In the genomic region with DNA sequence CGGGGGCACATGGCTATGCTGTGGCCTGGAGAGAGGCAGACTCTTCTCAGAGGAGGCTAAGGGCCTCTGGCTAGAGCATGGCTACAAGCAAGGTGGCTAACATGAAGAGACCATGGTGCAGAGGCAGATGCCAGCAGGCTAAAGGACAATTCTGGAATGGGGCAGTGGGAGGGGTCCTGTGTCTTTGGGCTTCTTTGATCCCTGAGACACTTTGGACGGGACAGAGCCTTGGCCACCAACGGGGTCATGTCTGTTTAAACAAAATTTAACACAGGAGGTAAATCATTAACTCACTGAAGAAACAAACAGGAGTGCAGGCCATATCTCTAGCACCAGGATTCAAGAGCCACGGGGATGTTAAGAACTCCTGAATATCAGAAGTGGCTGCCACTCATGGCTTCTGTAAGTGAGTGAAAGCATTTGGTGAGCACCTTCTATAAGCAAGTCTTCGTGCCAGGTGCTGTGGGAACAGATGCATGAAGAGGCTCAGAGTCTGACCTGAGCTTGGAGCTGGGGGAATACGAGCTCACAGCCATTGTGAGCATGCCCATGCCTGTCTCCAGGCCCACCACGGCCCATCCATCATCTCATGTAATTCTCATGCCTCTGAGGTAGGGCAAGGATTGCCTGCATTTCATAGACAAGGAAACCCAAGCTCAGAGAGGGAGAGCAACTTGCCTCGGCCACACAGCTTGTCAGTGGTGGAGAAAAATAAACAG, we compare ENCODE assay signal across 1 cellular context.
TF ChIP-seq lines count a peak whose summit lies in the region.

No MANE protein-coding gene starts in this region.

TF ChIP-seq in HepG2, 621 proteins besides CTCF, POLR2A, EP300 and RAD21 (continued from another document and continues in another):
- TF ChIP-seq, protein P1, sequence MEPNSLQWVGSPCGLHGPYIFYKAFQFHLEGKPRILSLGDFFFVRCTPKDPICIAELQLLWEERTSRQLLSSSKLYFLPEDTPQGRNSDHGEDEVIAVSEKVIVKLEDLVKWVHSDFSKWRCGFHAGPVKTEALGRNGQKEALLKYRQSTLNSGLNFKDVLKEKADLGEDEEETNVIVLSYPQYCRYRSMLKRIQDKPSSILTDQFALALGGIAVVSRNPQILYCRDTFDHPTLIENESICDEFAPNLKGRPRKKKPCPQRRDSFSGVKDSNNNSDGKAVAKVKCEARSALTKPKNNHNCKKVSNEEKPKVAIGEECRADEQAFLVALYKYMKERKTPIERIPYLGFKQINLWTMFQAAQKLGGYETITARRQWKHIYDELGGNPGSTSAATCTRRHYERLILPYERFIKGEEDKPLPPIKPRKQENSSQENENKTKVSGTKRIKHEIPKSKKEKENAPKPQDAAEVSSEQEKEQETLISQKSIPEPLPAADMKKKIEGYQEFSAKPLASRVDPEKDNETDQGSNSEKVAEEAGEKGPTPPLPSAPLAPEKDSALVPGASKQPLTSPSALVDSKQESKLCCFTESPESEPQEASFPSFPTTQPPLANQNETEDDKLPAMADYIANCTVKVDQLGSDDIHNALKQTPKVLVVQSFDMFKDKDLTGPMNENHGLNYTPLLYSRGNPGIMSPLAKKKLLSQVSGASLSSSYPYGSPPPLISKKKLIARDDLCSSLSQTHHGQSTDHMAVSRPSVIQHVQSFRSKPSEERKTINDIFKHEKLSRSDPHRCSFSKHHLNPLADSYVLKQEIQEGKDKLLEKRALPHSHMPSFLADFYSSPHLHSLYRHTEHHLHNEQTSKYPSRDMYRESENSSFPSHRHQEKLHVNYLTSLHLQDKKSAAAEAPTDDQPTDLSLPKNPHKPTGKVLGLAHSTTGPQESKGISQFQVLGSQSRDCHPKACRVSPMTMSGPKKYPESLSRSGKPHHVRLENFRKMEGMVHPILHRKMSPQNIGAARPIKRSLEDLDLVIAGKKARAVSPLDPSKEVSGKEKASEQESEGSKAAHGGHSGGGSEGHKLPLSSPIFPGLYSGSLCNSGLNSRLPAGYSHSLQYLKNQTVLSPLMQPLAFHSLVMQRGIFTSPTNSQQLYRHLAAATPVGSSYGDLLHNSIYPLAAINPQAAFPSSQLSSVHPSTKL (CRISPR knock-in tag; IDR thresholded peaks at IDR 0.05): peak; percentile 94
- no peak for TF ChIP-seq CBX1 (IDR thresholded peaks at IDR 0.05; ENCODE audit: low read depth)
- no peak for TF ChIP-seq ZNF17 (CRISPR knock-in tag; IDR thresholded peaks at IDR 0.05)
- TF ChIP-seq ISL2 (CRISPR knock-in tag; IDR thresholded peaks at IDR 0.05): peak; percentile 92
- TF ChIP-seq RCOR2 (CRISPR knock-in tag; IDR thresholded peaks at IDR 0.05): peak; percentile 52; the same call in 1 of the 2 replicates
- 0 out of 2 replicates have a peak, but pooled peaks have one; percentile 63 for TF ChIP-seq NFATC3 (CRISPR knock-in tag; IDR thresholded peaks at IDR 0.05)
- TF ChIP-seq RBFOX2 (IDR thresholded peaks at IDR 0.05; ENCODE audit: low read depth, low read length): no peak
- TF ChIP-seq, protein P2, sequence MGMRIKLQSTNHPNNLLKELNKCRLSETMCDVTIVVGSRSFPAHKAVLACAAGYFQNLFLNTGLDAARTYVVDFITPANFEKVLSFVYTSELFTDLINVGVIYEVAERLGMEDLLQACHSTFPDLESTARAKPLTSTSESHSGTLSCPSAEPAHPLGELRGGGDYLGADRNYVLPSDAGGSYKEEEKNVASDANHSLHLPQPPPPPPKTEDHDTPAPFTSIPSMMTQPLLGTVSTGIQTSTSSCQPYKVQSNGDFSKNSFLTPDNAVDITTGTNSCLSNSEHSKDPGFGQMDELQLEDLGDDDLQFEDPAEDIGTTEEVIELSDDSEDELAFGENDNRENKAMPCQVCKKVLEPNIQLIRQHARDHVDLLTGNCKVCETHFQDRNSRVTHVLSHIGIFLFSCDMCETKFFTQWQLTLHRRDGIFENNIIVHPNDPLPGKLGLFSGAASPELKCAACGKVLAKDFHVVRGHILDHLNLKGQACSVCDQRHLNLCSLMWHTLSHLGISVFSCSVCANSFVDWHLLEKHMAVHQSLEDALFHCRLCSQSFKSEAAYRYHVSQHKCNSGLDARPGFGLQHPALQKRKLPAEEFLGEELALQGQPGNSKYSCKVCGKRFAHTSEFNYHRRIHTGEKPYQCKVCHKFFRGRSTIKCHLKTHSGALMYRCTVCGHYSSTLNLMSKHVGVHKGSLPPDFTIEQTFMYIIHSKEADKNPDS (CRISPR knock-in tag; IDR thresholded peaks at IDR 0.05): 0 out of 2 replicates have a peak, but pooled peaks have one; percentile 3
- TF ChIP-seq TBL1XR1 (IDR thresholded peaks at IDR 0.05; ENCODE audit: borderline replicate concordance, low read length, partially characterized antibody): no peak
- 0 out of 2 replicates have a peak, but pooled peaks have one; percentile 60 for TF ChIP-seq ZBTB42 (CRISPR knock-in tag; IDR thresholded peaks at IDR 0.05)
- peak; percentile 84 for TF ChIP-seq HDAC2 (CRISPR knock-in tag; IDR thresholded peaks at IDR 0.05)
- TF ChIP-seq REPIN1 (CRISPR knock-in tag; IDR thresholded peaks at IDR 0.05; ENCODE audit: borderline replicate concordance, low read depth): peak; percentile 87
- no peak; the same call in 1 of the 2 replicates for TF ChIP-seq ZNF772 (CRISPR knock-in tag; IDR thresholded peaks at IDR 0.05)
- peak; percentile 82; the same call in 1 of the 2 replicates for TF ChIP-seq ZNF230 (CRISPR knock-in tag; IDR thresholded peaks at IDR 0.05)
- TF ChIP-seq PPARG (CRISPR knock-in tag; conservative IDR thresholded peaks at IDR 0.05): peak; percentile 86
- no peak; the same call in 1 of the 2 replicates for TF ChIP-seq ZNF501 (CRISPR knock-in tag; IDR thresholded peaks at IDR 0.05)
- TF ChIP-seq, protein P3, sequence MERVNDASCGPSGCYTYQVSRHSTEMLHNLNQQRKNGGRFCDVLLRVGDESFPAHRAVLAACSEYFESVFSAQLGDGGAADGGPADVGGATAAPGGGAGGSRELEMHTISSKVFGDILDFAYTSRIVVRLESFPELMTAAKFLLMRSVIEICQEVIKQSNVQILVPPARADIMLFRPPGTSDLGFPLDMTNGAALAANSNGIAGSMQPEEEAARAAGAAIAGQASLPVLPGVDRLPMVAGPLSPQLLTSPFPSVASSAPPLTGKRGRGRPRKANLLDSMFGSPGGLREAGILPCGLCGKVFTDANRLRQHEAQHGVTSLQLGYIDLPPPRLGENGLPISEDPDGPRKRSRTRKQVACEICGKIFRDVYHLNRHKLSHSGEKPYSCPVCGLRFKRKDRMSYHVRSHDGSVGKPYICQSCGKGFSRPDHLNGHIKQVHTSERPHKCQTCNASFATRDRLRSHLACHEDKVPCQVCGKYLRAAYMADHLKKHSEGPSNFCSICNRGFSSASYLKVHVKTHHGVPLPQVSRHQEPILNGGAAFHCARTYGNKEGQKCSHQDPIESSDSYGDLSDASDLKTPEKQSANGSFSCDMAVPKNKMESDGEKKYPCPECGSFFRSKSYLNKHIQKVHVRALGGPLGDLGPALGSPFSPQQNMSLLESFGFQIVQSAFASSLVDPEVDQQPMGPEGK (CRISPR knock-in tag; IDR thresholded peaks at IDR 0.05): peak; percentile 88
- peak; percentile 96 for TF ChIP-seq TCF7 (IDR thresholded peaks at IDR 0.05; ENCODE audit: low read depth)
- no peak; the same call in 1 of the 2 replicates for TF ChIP-seq SMYD3 (CRISPR knock-in tag; IDR thresholded peaks at IDR 0.05)
- peak; percentile 81; the same call in 1 of the 2 replicates for TF ChIP-seq NRL (CRISPR knock-in tag; IDR thresholded peaks at IDR 0.05; ENCODE audit: borderline replicate concordance)
- no peak for TF ChIP-seq JUN (CRISPR knock-in tag; IDR thresholded peaks at IDR 0.05)
- TF ChIP-seq ZNF44 (CRISPR knock-in tag; IDR thresholded peaks at IDR 0.05): no peak
- TF ChIP-seq ZNF30 (CRISPR knock-in tag; IDR thresholded peaks at IDR 0.05): no peak
- TF ChIP-seq KLF15 (CRISPR knock-in tag; IDR thresholded peaks at IDR 0.05; ENCODE audit: borderline replicate concordance): no peak
- TF ChIP-seq MBD4 (IDR thresholded peaks at IDR 0.05; ENCODE audit: borderline replicate concordance, low read length): no peak
- no peak for TF ChIP-seq SUZ12 (IDR thresholded peaks at IDR 0.05; ENCODE audit: low read depth, low read length)
- no peak for TF ChIP-seq ZNF660 (CRISPR knock-in tag; IDR thresholded peaks at IDR 0.05; ENCODE audit: borderline replicate concordance, low read depth)
- TF ChIP-seq, protein P4, sequence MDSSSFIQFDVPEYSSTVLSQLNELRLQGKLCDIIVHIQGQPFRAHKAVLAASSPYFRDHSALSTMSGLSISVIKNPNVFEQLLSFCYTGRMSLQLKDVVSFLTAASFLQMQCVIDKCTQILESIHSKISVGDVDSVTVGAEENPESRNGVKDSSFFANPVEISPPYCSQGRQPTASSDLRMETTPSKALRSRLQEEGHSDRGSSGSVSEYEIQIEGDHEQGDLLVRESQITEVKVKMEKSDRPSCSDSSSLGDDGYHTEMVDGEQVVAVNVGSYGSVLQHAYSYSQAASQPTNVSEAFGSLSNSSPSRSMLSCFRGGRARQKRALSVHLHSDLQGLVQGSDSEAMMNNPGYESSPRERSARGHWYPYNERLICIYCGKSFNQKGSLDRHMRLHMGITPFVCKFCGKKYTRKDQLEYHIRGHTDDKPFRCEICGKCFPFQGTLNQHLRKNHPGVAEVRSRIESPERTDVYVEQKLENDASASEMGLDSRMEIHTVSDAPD (CRISPR knock-in tag; IDR thresholded peaks at IDR 0.05): peak; percentile 88; the same call in 1 of the 2 replicates
- 0 out of 2 replicates have a peak, but pooled peaks have one; percentile 12 for TF ChIP-seq TBX3 (IDR thresholded peaks at IDR 0.05; ENCODE audit: borderline replicate concordance)
- no peak for TF ChIP-seq KLF13 (CRISPR knock-in tag; IDR thresholded peaks at IDR 0.05)
- TF ChIP-seq ZFP36L1 (CRISPR knock-in tag; IDR thresholded peaks at IDR 0.05): peak; percentile 74; the same call in 1 of the 2 replicates
- no peak for TF ChIP-seq ZNF232 (CRISPR knock-in tag; IDR thresholded peaks at IDR 0.05; ENCODE audit: borderline replicate concordance)
- 0 out of 2 replicates have a peak, but pooled peaks have one; percentile 27 for TF ChIP-seq ZNF329 (CRISPR knock-in tag; IDR thresholded peaks at IDR 0.05; ENCODE audit: low read depth)
- no peak for TF ChIP-seq ZNF24 (IDR thresholded peaks at IDR 0.05)
- TF ChIP-seq, protein P5, sequence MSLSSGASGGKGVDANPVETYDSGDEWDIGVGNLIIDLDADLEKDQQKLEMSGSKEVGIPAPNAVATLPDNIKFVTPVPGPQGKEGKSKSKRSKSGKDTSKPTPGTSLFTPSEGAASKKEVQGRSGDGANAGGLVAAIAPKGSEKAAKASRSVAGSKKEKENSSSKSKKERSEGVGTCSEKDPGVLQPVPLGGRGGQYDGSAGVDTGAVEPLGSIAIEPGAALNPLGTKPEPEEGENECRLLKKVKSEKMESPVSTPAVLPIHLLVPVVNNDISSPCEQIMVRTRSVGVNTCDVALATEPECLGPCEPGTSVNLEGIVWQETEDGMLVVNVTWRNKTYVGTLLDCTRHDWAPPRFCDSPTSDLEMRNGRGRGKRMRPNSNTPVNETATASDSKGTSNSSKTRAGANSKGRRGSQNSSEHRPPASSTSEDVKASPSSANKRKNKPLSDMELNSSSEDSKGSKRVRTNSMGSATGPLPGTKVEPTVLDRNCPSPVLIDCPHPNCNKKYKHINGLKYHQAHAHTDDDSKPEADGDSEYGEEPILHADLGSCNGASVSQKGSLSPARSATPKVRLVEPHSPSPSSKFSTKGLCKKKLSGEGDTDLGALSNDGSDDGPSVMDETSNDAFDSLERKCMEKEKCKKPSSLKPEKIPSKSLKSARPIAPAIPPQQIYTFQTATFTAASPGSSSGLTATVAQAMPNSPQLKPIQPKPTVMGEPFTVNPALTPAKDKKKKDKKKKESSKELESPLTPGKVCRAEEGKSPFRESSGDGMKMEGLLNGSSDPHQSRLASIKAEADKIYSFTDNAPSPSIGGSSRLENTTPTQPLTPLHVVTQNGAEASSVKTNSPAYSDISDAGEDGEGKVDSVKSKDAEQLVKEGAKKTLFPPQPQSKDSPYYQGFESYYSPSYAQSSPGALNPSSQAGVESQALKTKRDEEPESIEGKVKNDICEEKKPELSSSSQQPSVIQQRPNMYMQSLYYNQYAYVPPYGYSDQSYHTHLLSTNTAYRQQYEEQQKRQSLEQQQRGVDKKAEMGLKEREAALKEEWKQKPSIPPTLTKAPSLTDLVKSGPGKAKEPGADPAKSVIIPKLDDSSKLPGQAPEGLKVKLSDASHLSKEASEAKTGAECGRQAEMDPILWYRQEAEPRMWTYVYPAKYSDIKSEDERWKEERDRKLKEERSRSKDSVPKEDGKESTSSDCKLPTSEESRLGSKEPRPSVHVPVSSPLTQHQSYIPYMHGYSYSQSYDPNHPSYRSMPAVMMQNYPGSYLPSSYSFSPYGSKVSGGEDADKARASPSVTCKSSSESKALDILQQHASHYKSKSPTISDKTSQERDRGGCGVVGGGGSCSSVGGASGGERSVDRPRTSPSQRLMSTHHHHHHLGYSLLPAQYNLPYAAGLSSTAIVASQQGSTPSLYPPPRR (CRISPR knock-in tag; IDR thresholded peaks at IDR 0.05; ENCODE audit: borderline replicate concordance): peak; percentile 86
- peak; percentile 48; the same call in 1 of the 2 replicates for TF ChIP-seq ELF3 (CRISPR knock-in tag; IDR thresholded peaks at IDR 0.05)
- TF ChIP-seq, protein P6, sequence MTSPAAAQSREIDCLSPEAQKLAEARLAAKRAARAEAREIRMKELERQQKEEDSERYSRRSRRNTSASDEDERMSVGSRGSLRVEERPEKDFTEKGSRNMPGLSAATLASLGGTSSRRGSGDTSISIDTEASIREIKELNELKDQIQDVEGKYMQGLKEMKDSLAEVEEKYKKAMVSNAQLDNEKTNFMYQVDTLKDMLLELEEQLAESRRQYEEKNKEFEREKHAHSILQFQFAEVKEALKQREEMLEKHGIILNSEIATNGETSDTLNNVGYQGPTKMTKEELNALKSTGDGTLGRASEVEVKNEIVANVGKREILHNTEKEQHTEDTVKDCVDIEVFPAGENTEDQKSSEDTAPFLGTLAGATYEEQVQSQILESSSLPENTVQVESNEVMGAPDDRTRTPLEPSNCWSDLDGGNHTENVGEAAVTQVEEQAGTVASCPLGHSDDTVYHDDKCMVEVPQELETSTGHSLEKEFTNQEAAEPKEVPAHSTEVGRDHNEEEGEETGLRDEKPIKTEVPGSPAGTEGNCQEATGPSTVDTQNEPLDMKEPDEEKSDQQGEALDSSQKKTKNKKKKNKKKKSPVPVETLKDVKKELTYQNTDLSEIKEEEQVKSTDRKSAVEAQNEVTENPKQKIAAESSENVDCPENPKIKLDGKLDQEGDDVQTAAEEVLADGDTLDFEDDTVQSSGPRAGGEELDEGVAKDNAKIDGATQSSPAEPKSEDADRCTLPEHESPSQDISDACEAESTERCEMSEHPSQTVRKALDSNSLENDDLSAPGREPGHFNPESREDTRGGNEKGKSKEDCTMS (CRISPR knock-in tag; conservative IDR thresholded peaks at IDR 0.05): no peak
- TF ChIP-seq MAZ (IDR thresholded peaks at IDR 0.05; ENCODE audit: borderline replicate concordance, low read depth, low read length): no peak
- TF ChIP-seq MAZ (CRISPR knock-in tag; IDR thresholded peaks at IDR 0.05; ENCODE audit: low read depth): no peak; the same call in 1 of the 2 replicates
- TF ChIP-seq FOXM1 (CRISPR knock-in tag; IDR thresholded peaks at IDR 0.05): no peak
